Comparison of ENCODE assay signal across 35 cellular contexts in genomic region chr10:96172666-96173065, GRCh38.
"Had no signal": no experiment of that assay in that cellular context is flagged by ENCODE, and none has a peak within 500 bp of the region (broad histone marks: within the 10 kb centered on the region; RNA-seq: fewer than 3 reads in every experiment).

No MANE protein-coding gene starts in this region.

- H3K9ac ChIP-seq: KMS-11 had no signal

- H3K27ac ChIP-seq: KMS-11 had no signal

- H3K4me3 ChIP-seq: MG63 had no signal

- H3K4me2 ChIP-seq: KMS-11 had no signal

- DNase-seq: Karpas-422, Kasumi-1, MG63, MM.1S, MV-4-11, NCI-H1048, NCI-H1092, NCI-H1092 treated with DMSO at 0.1 percent for 48 hours, NCI-H1105, NCI-H1105 treated with DMSO at 0.1 percent for 48 hours, NCI-H1417, NCI-H1417 treated with DMSO at 0.1 percent for 48 hours, NCI-H1436, NCI-H1436 treated with DMSO at 0.1 percent for 48 hours, NCI-H146, NCI-H1694, NCI-H1694 treated with DMSO at 0.1 percent for 48 hours, NCI-H187, NCI-H187 treated with DMSO at 0.1 percent for 48 hours, NCI-H1930, NCI-H2029, NCI-H2029 treated with DMSO at 0.1 percent for 48 hours, NCI-H2081, NCI-H2081 treated with DMSO at 0.1 percent for 48 hours, NCI-H2107, NCI-H2171, NCI-H2171 treated with DMSO at 0.1 percent for 48 hours, NCI-H2227 treated with DMSO at 0.1 percent for 48 hours, NCI-H226, NCI-H345, NCI-H446, NCI-H446 treated with DMSO at 0.1 percent for 48 hours, NCI-H510A, NCI-H510A treated with DMSO at 0.1 percent for 48 hours had no signal

- H3K36me3 ChIP-seq: MG63 had no signal

- H3K27me3 ChIP-seq: MG63 had no signal
